8 cellular contexts compared by ENCODE assay signal in genomic region chr2:237697586-237698337, GRCh38.
DNase-seq lines count a peak whose midpoint lies in the region; ATAC-seq, FAIRE-seq and TF ChIP-seq lines count a peak whose summit lies in the region.

No MANE protein-coding gene starts in this region.

- no peaks in the 10 kb centered on the region for H3K9me3 Mint-ChIP-seq in astrocyte (ENCODE audit: unreplicated experiment)
- no peaks in the 10 kb centered on the region for H3K9me3 Mint-ChIP-seq in natural killer cell treated with Interleukin-12 subunit alpha and Interleukin-12 subunit beta and Interleukin-15 and Interleukin-18, amount 100 ng/mL, for 72 hours

- H3K9ac ChIP-seq in BLaER1 (peak overlapping the region; percentile 59; the same call in 1 of the 2 replicates), astrocyte (ENCODE audit: low read length) (no peak overlapping the region)

- H3K27ac Mint-ChIP-seq in astrocyte (ENCODE audit: unreplicated experiment): peak overlapping the region; percentile 83
- peak overlapping the region; percentile 79 to 94 for H3K27ac Mint-ChIP-seq in natural killer cell treated with Interleukin-12 subunit alpha and Interleukin-12 subunit beta and Interleukin-15 and Interleukin-18, amount 100 ng/mL, for 72 hours

- no peak overlapping the region for H3K4me3 Mint-ChIP-seq in astrocyte (ENCODE audit: unreplicated experiment)
- H3K4me3 Mint-ChIP-seq in natural killer cell treated with Interleukin-12 subunit alpha and Interleukin-12 subunit beta and Interleukin-15 and Interleukin-18, amount 100 ng/mL, for 72 hours: peak overlapping the region; percentile 100

- no peak for TF ChIP-seq CTCF in astrocyte (IDR thresholded peaks at IDR 0.05; ENCODE audit: insufficient read depth, low read depth, low read length)

- H3K27me3 ChIP-seq in BLaER1 (no peaks in the 10 kb centered on the region), astrocyte (ENCODE audit: insufficient read depth, low read length) (no peaks in the 10 kb centered on the region)

- H3K79me2 ChIP-seq in astrocyte (ENCODE audit: insufficient read depth, low read length): peaks cover 96% of the 10 kb centered on the region

- H4K20me1 ChIP-seq in BLaER1 (peaks cover 99% of the 10 kb centered on the region), astrocyte (ENCODE audit: insufficient read depth, low read length) (peaks cover 83% of the 10 kb centered on the region)

- no peak for FAIRE-seq in astrocyte (lab: Jason Lieb, UNC)

- ATAC-seq in natural killer cell treated with Interleukin-12 subunit alpha and Interleukin-12 subunit beta and Interleukin-15 and Interleukin-18, amount 100 ng/mL, for 72 hours: no peak

- H3K4me1 ChIP-seq in BLaER1: peaks cover 91% of the 10 kb centered on the region
- H3K4me1 ChIP-seq in astrocyte (ENCODE audit: insufficient read depth, low read length): peaks cover 81% of the 10 kb centered on the region

- H3K36me3 Mint-ChIP-seq in astrocyte (ENCODE audit: low read depth, unreplicated experiment): no peaks in the 10 kb centered on the region
- peaks cover 6% of the 10 kb centered on the region for H3K36me3 Mint-ChIP-seq in natural killer cell treated with Interleukin-12 subunit alpha and Interleukin-12 subunit beta and Interleukin-15 and Interleukin-18, amount 100 ng/mL, for 72 hours

- peak; percentile 64 for DNase-seq in astrocyte (ENCODE audit: low read depth)
- no peak for DNase-seq in natural killer cell treated with Interleukin-12 subunit alpha and Interleukin-12 subunit beta and Interleukin-15 and Interleukin-18, amount 100 ng/mL, for 72 hours (ENCODE audit: low spot score)
- DNase-seq in NCI-H82 treated with DMSO at 0.1 percent for 48 hours (lab: John Stamatoyannopoulos, UW; ENCODE audit: unreplicated experiment): no peak
- no peak for DNase-seq in iPS-NIHi11 (ENCODE audit: low spot score)
- no peak for DNase-seq in NCI-H2029 treated with DMSO at 0.1 percent for 48 hours (lab: John Stamatoyannopoulos, UW)
- no peak for DNase-seq in C1 segment of cervical spinal cord (lab: John Stamatoyannopoulos, UW)

- no peak overlapping the region for H2AFZ ChIP-seq in astrocyte (ENCODE audit: low read depth, low read length)

- H3K9me3 ChIP-seq in BLaER1: no peaks in the 10 kb centered on the region
- no peaks in the 10 kb centered on the region for H3K9me3 ChIP-seq in KOPT-K1 (ENCODE audit: insufficient read depth, low read length, poor library complexity, severe bottlenecking)
- H3K9me3 ChIP-seq in astrocyte (ENCODE audit: insufficient read depth, low read depth, low read length): no peaks in the 10 kb centered on the region

- H3K36me3 ChIP-seq in BLaER1 (no peaks in the 10 kb centered on the region), KOPT-K1 (ENCODE audit: insufficient read depth, low read length) (no peaks in the 10 kb centered on the region), astrocyte (ENCODE audit: insufficient read depth, low read length) (no peaks in the 10 kb centered on the region)

- peak overlapping the region; percentile 78 for H3K4me3 ChIP-seq in BLaER1
- H3K4me3 ChIP-seq in astrocyte (ENCODE audit: insufficient read depth, low read depth, low read length): no peak overlapping the region

- peaks cover 86% of the 10 kb centered on the region for H3K4me1 Mint-ChIP-seq in astrocyte (ENCODE audit: low read depth, unreplicated experiment)
- peaks cover 86 to 89% of the 10 kb centered on the region in 2 donors for H3K4me1 Mint-ChIP-seq in natural killer cell treated with Interleukin-12 subunit alpha and Interleukin-12 subunit beta and Interleukin-15 and Interleukin-18, amount 100 ng/mL, for 72 hours (ENCODE audit: low read depth in 2 of 2)

- H3K27ac ChIP-seq in BLaER1: peak overlapping the region; percentile 87
- peak overlapping the region; percentile 99 for H3K27ac ChIP-seq in KOPT-K1 (ENCODE audit: low read depth, low read length, poor library complexity, severe bottlenecking)
- no peak overlapping the region for H3K27ac ChIP-seq in astrocyte (ENCODE audit: low read depth, low read length)

- H3K4me2 ChIP-seq in BLaER1 (peak overlapping the region; percentile 98), astrocyte (ENCODE audit: low read length) (peak overlapping the region; percentile 25)

- H3K27me3 Mint-ChIP-seq in astrocyte (ENCODE audit: low read depth, unreplicated experiment): no peaks in the 10 kb centered on the region
- H3K27me3 Mint-ChIP-seq in natural killer cell treated with Interleukin-12 subunit alpha and Interleukin-12 subunit beta and Interleukin-15 and Interleukin-18, amount 100 ng/mL, for 72 hours: no peaks in the 10 kb centered on the region
